Comparison of ENCODE assay signal across 8 cellular contexts in genomic region chr1:192545781-192546521, GRCh38. TPM values are rescaled to one million over a fixed set of nuclear protein-coding genes. Genes with fewer than 3 reads are reported as not detected.
DNase-seq lines count a peak whose midpoint lies in the region; ATAC-seq and TF ChIP-seq lines count a peak whose summit lies in the region.

No MANE protein-coding gene starts in this region.

- H3K4me1 ChIP-seq in KMS-11 (ENCODE audit: low read depth, poor library complexity, severe bottlenecking), result peaks cover 100% of the 10 kb centered on the region

- intact Hi-C loops in left colon (cut with DNase I, micrococcal nuclease), result no loop called here

- TF ChIP-seq CTCF in GM12865 (IDR thresholded peaks at IDR 0.05; ENCODE audit: insufficient read depth, low read depth, low read length, missing control alignments), result peak; percentile 27
- no peak; the same call in 1 of the 2 replicates for TF ChIP-seq CTCF in KMS-11 (conservative IDR thresholded peaks at IDR 0.05; ENCODE audit: low read depth, low read length)

- H3K27me3 ChIP-seq in KMS-11 (ENCODE audit: insufficient read depth, low read depth), result no peaks in the 10 kb centered on the region

- H4K20me1 ChIP-seq in KMS-11 (ENCODE audit: insufficient read depth), result no peaks in the 10 kb centered on the region

- H3K36me3 ChIP-seq in KMS-11 (ENCODE audit: insufficient read depth), result no peaks in the 10 kb centered on the region

- H3K27ac ChIP-seq in KMS-11, result peak overlapping the region; percentile 89

- no peak overlapping the region for H2AFZ ChIP-seq in KMS-11 (ENCODE audit: low read depth)

- H3K4me2 ChIP-seq in KMS-11, result peak overlapping the region; percentile 86

- no peaks in the 10 kb centered on the region for H3K79me2 ChIP-seq in KMS-11 (ENCODE audit: insufficient read depth, low read depth)

- no peak overlapping the region for H3K9ac ChIP-seq in KMS-11

- H3K4me3 ChIP-seq in GM12865 (ENCODE audit: low read depth, low read length) (peak overlapping the region; percentile 41), KMS-11 (IDR thresholded peaks at IDR 0.05; ENCODE audit: insufficient read depth, low read depth, low read length) (no peak overlapping the region)

- in situ Hi-C loops in ACHN (cut with HindIII; ENCODE audit: low pct_ligation_motif_present, low pct_unique_long_range_greater_than_20kb, low sequenced_read_pairs), result no loop called here

- DNase-seq in GM12865 (ENCODE audit: low read depth), result peak; percentile 78
- DNase-seq in dermis blood vessel endothelial cell, result peak; percentile 31
- DNase-seq in left colon, result no peak
- DNase-seq in ACHN, result no peak
- no peak for DNase-seq in central memory CD4-positive, alpha-beta T cell
- DNase-seq in NCI-H2029 (lab: John Stamatoyannopoulos, UW), result no peak

- ATAC-seq in GM21576 (IDR thresholded peaks at IDR 0.05; ENCODE audit: unreplicated experiment) (peak; percentile 58), left colon (no peak)

RNA-seq across cellular contexts. Expression of gene RGS1, which starts 29.6 kb away (rescaled TPM):
- not detected in 2 replicates for total RNA-seq in dermis blood vessel endothelial cell
- 10 to 100 TPM; 11.0 to 27.1 TPM for total RNA-seq in left colon

Comparison
In these comparisons a context has a peak if more than half of its experiments do, and no peak if none do; other contexts are left out.
1. DNase-seq: peak in GM12865 (single experiment) and dermis blood vessel endothelial cell (single experiment); none in left colon (0 of 2), ACHN (single experiment), central memory CD4-positive, alpha-beta T cell (single experiment) and NCI-H2029 (single experiment).
2. RNA of gene RGS1, which starts 29.6 kb away (total RNA-seq): 11.0 to 27.1 TPM in left colon; not detected in dermis blood vessel endothelial cell; every median in the first group is over 10 times any median in the second.